14 cellular contexts compared by ENCODE assay signal in genomic region chr6:1481326-1481725, GRCh38.
DNase-seq lines count a peak whose midpoint lies in the region; FAIRE-seq and TF ChIP-seq lines count a peak whose summit lies in the region.
"Had no signal": no experiment of that assay in that cellular context is flagged by ENCODE, and none has a peak within 500 bp of the region (broad histone marks: within the 10 kb centered on the region; RNA-seq: fewer than 3 reads in every experiment).

No MANE protein-coding gene starts in this region.

- H3K27ac ChIP-seq in AG04450 (ENCODE audit: low read depth, low read length), result peak overlapping the region; percentile 58
- H3K27ac ChIP-seq in brain microvascular endothelial cell, result no peak overlapping the region
- H3K27ac ChIP-seq: C4-2B had no signal

- no peaks in the 10 kb centered on the region for H3K9me3 ChIP-seq in AG04450 (ENCODE audit: control insufficient read depth, insufficient read depth, low read length)
- H3K9me3 ChIP-seq: testis had no signal

- no peaks in the 10 kb centered on the region for H3K36me3 ChIP-seq in brain microvascular endothelial cell (replicated peaks)

- in situ Hi-C loops in brain microvascular endothelial cell (cut with HindIII; ENCODE audit: low pct_ligation_motif_present, low sequenced_read_pairs), result no loop called here

- CTCF ChIA-PET in AG04450 (lab: Charles Lee), result no interaction called here

- no peaks in the 10 kb centered on the region for H3K27me3 ChIP-seq in AG04450 (ENCODE audit: control insufficient read depth, insufficient read depth, low read length)
- no peaks in the 10 kb centered on the region for H3K27me3 ChIP-seq in brain microvascular endothelial cell (replicated peaks)
- H3K27me3 ChIP-seq: testis had no signal

- DNase-seq in AG04450 (ENCODE audit: low read depth, low spot score), result peak; percentile 47
- peak; percentile 77 for DNase-seq in HTR-8/SVneo (ENCODE audit: insufficient read length, low spot score)
- peak; percentile 58 for DNase-seq in brain microvascular endothelial cell
- DNase-seq in islet precursor cell, result peak; percentile 71
- DNase-seq in D341Med (ENCODE audit: low spot score), result no peak
- no peak for DNase-seq in HK-2 (ENCODE audit: unreplicated experiment)
- no peak for DNase-seq in NCI-H1694 (lab: John Stamatoyannopoulos, UW)
- no peak for DNase-seq in activated effector memory CD4-positive, alpha-beta T cell treated with Interleukin-2 at 50 U/mL for 16 hours
- DNase-seq: activated B cell treated with CpG ODN at 0.5 μM for 24 hours; activated T-cell treated with anti-CD3 and anti-CD28 coated beads, Interleukin-2, amount 50 U/mL, for 72 hours; H7; hippocampal formation; testis had no signal

- TF ChIP-seq CTCF in AG04450 (IDR thresholded peaks at IDR 0.05; ENCODE audit: low read depth, low read length), result no peak
- no peak for TF ChIP-seq CTCF in brain microvascular endothelial cell (IDR thresholded peaks at IDR 0.05; ENCODE audit: low read depth, low read length, missing control alignments)

- FAIRE-seq in HTR-8/SVneo (lab: Jason Lieb, UNC), result peak; percentile 48

- POLR2A ChIA-PET in AG04450 (lab: Yijun Ruan, JAX), result no interaction called here

- no peak overlapping the region for H3K4me3 ChIP-seq in AG04450 (ENCODE audit: low read depth, low read length)
- no peak overlapping the region for H3K4me3 ChIP-seq in brain microvascular endothelial cell (ENCODE audit: low read depth, low read length)
- H3K4me3 ChIP-seq: testis had no signal

Comparison
In these comparisons a context has a peak if more than half of its experiments do, and no peak if none do; other contexts are left out.
1. DNase-seq: peak in AG04450 (single experiment), HTR-8/SVneo (single experiment), brain microvascular endothelial cell (single experiment) and islet precursor cell (single experiment); none in D341Med (single experiment), HK-2 (single experiment), NCI-H1694 (single experiment) and activated effector memory CD4-positive, alpha-beta T cell treated with Interleukin-2 at 50 U/mL for 16 hours (single experiment).